In the genomic region with DNA sequence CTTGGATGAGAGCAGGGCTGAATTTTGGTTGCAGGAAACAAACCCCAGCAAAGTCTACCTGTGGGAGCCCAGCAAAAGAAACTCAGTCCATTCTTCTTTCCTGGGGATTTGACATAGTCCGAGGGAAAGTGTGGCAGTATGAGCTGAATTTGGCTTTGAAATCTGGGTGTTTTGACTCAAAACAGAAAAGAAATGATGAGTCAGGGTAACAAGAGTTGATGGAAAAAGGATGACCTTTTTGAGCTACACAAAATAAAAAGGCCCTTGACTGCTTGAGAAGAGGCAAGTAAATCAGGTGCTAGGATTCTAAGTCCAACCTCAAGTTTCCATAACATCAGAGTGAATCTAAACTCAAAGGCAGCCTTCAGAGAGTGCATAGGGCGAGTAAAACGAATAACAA, we compare ENCODE assay signal across 8 cellular contexts.
"Had no signal": no experiment of that assay in that cellular context is flagged by ENCODE, and none has a peak within 500 bp of the region (broad histone marks: within the 10 kb centered on the region; RNA-seq: fewer than 3 reads in every experiment).

No MANE protein-coding gene starts in this region.

- H3K9me3 Mint-ChIP-seq: GM23338, H9 had no signal

- H3K4me3 ChIP-seq: GM23338 had no signal

- H2AFZ ChIP-seq: GM23338 had no signal

- ATAC-seq: GM23338 had no signal

- H3K4me1 Mint-ChIP-seq: GM23338 had no signal

- H3K4me2 ChIP-seq: GM23338 had no signal

- H3K27me3 Mint-ChIP-seq: IgD-negative memory B cell had no signal

- H3K4me3 Mint-ChIP-seq: GM23338, H9, IgD-negative memory B cell had no signal

- H3K36me3 Mint-ChIP-seq: IgD-negative memory B cell had no signal

- H3K27ac Mint-ChIP-seq: GM23338, H9, IgD-negative memory B cell had no signal

- FAIRE-seq: H1, H54, HTR-8/SVneo had no signal

- DNase-seq: H9, HCEC 1CT, KBM-7 had no signal
